Comparison of ENCODE assay signal across 16 cellular contexts in the genomic region with DNA sequence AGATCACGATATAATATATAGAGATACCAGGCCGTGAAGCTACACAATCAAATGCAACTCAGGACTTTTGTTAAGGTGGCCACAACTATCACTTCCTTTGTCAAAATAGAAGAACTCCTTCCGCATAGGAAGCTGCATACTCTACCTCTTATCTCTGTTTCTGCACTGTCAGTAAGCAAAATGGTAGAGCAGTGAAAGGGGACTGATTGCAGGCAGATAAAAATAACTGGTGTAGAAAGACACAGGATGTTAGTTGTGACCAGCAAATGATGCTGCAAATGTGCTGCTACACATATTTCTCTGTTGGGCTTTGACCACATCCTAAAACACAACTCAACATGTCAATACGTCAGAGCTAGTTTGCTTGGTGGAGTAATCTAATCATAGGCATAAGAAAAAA. TPM values are rescaled to one million over a fixed set of nuclear protein-coding genes. Genes with fewer than 3 reads are reported as not detected.
DNase-seq lines count a peak whose midpoint lies in the region; ATAC-seq and FAIRE-seq lines count a peak whose summit lies in the region.
"Had no signal": no experiment of that assay in that cellular context is flagged by ENCODE, and none has a peak within 500 bp of the region (broad histone marks: within the 10 kb centered on the region; RNA-seq: fewer than 3 reads in every experiment).

No MANE protein-coding gene starts in this region.

- H3K4me3 Mint-ChIP-seq in activated CD8-positive, alpha-beta memory T cell treated with anti-CD3 and anti-CD28 coated beads, Interleukin-2, amount 10 ng/mL, durations not matched to agents 7 days and 5 days: peak overlapping the region; percentile 44
- H3K4me3 Mint-ChIP-seq in activated CD8-positive, alpha-beta T cell treated with anti-CD3 and anti-CD28 coated beads, Interleukin-2, amount 10 ng/mL, durations not matched to agents 7 days and 5 days: peak overlapping the region; percentile 38

- H3K9me3 ChIP-seq in small intestine (ENCODE audit: control insufficient read depth, low read depth): no peaks in the 10 kb centered on the region
- H3K9me3 ChIP-seq: colonic mucosa, right atrium auricular region, tibial nerve had no signal

- H3K27me3 ChIP-seq in small intestine (ENCODE audit: control insufficient read depth in 2 of 2, insufficient read depth in 2 of 2, low read length in 2 of 2): no peaks in the 10 kb centered on the region
- H3K27me3 ChIP-seq: colonic mucosa, right atrium auricular region, tibial nerve had no signal

- peak overlapping the region in 1 of 2 donors; percentile 65 for H3K27ac ChIP-seq in small intestine (ENCODE audit: low read depth in 1 of 2, low read length in 1 of 2)
- H3K27ac ChIP-seq: colonic mucosa, right atrium auricular region, RWPE1, tibial nerve had no signal

- H3K27ac Mint-ChIP-seq in activated CD8-positive, alpha-beta memory T cell treated with anti-CD3 and anti-CD28 coated beads, Interleukin-2, amount 10 ng/mL, durations not matched to agents 7 days and 5 days: peak overlapping the region; percentile 96
- H3K27ac Mint-ChIP-seq in activated CD8-positive, alpha-beta T cell treated with anti-CD3 and anti-CD28 coated beads, Interleukin-2, amount 10 ng/mL, durations not matched to agents 7 days and 5 days: peak overlapping the region; percentile 90

- no peaks in the 10 kb centered on the region for H3K36me3 ChIP-seq in small intestine (ENCODE audit: control insufficient read depth in 2 of 2, insufficient read depth in 2 of 2, low read length in 2 of 2)
- H3K36me3 ChIP-seq: colonic mucosa, right atrium auricular region, tibial nerve had no signal

- H3K9me3 Mint-ChIP-seq in activated CD8-positive, alpha-beta memory T cell treated with anti-CD3 and anti-CD28 coated beads, Interleukin-2, amount 10 ng/mL, durations not matched to agents 7 days and 5 days (ENCODE audit: low read depth): peaks cover 7% of the 10 kb centered on the region
- H3K9me3 Mint-ChIP-seq in activated CD8-positive, alpha-beta T cell treated with anti-CD3 and anti-CD28 coated beads, Interleukin-2, amount 10 ng/mL, durations not matched to agents 7 days and 5 days (ENCODE audit: insufficient read depth): peaks cover 37% of the 10 kb centered on the region

- H3K4me3 ChIP-seq in small intestine (ENCODE audit: low read depth in 1 of 2, low read length in 2 of 2): no peak overlapping the region
- H3K4me3 ChIP-seq: colonic mucosa, right atrium auricular region, tibial nerve had no signal

- DNase-seq in activated CD8-positive, alpha-beta memory T cell treated with anti-CD3 and anti-CD28 coated beads, Interleukin-2, amount 10 ng/mL, durations not matched to agents 7 days and 5 days: peak; percentile 77
- no peak for DNase-seq in activated CD8-positive, alpha-beta memory T cell treated with anti-CD3 and anti-CD28 coated beads, Interleukin-2, amount 50 U/mL, for 48 hours
- DNase-seq in activated CD8-positive, alpha-beta T cell treated with anti-CD3 and anti-CD28 coated beads, Interleukin-2, amount 10 ng/mL, durations not matched to agents 7 days and 5 days: peak; percentile 78
- DNase-seq in small intestine: peak; percentile 70
- DNase-seq in NOMO-1 treated with DMSO at 0.1 percent for 48 hours (lab: John Stamatoyannopoulos, UW; ENCODE audit: unreplicated experiment): no peak
- no peak for DNase-seq in AG08396 (ENCODE audit: low spot score)
- DNase-seq: DMS153 had no signal

- peaks cover 29% of the 10 kb centered on the region for H3K4me1 Mint-ChIP-seq in activated CD8-positive, alpha-beta memory T cell treated with anti-CD3 and anti-CD28 coated beads, Interleukin-2, amount 10 ng/mL, durations not matched to agents 7 days and 5 days
- H3K4me1 Mint-ChIP-seq in activated CD8-positive, alpha-beta T cell treated with anti-CD3 and anti-CD28 coated beads, Interleukin-2, amount 10 ng/mL, durations not matched to agents 7 days and 5 days (ENCODE audit: low read depth): peaks cover 32% of the 10 kb centered on the region

- 65 to 91% (median 65%) methylated on average over 4 of the region's 4 CpGs for WGBS in small intestine, 3 donors

- CTCF ChIA-PET in activated CD8-positive, alpha-beta memory T cell treated with anti-CD3 and anti-CD28 coated beads, Interleukin-2, amount 10 ng/mL, durations not matched to agents 7 days and 5 days (lab: Charles Lee): interaction anchor here (1.0 to 3.1 kb wide), 6 partner anchors 12 to 142 kb away, joined by 3 to 20 read pairs (median 4); no protein-coding TSS in a partner anchor
- CTCF ChIA-PET in activated CD8-positive, alpha-beta T cell treated with anti-CD3 and anti-CD28 coated beads, Interleukin-2, amount 10 ng/mL, durations not matched to agents 7 days and 5 days (lab: Charles Lee): interaction anchor here (0.7 to 4.3 kb wide), 12 partner anchors 12 to 254 kb away, joined by 3 to 38 read pairs (median 3); partner anchors contain the start of gene TRAT1

- FAIRE-seq in small intestine (lab: Jason Lieb, UNC): no peak
- FAIRE-seq: TTC549 had no signal

- H3K4me1 ChIP-seq in small intestine (ENCODE audit: control insufficient read depth in 2 of 2, insufficient read depth in 1 of 2, low read depth in 1 of 2, low read length in 1 of 2): peaks cover 0 to 3% of the 10 kb centered on the region in 2 donors
- H3K4me1 ChIP-seq: colonic mucosa, right atrium auricular region, tibial nerve had no signal

- ATAC-seq in activated CD8-positive, alpha-beta memory T cell treated with anti-CD3 and anti-CD28 coated beads, Interleukin-2, amount 10 ng/mL, durations not matched to agents 7 days and 5 days: peak; percentile 97
- ATAC-seq in HG02884 (IDR thresholded peaks at IDR 0.05; ENCODE audit: unreplicated experiment) (peak; percentile 51), GM19452 (IDR thresholded peaks at IDR 0.05; ENCODE audit: unreplicated experiment) (no peak)
- ATAC-seq in activated CD8-positive, alpha-beta T cell treated with anti-CD3 and anti-CD28 coated beads, Interleukin-2, amount 10 ng/mL, durations not matched to agents 7 days and 5 days: peak; percentile 97

- POLR2A ChIA-PET in activated CD8-positive, alpha-beta T cell treated with anti-CD3 and anti-CD28 coated beads, Interleukin-2, amount 10 ng/mL, durations not matched to agents 7 days and 5 days (lab: Charles Lee): interaction anchor here (1.1 kb wide), 1 partner anchor 15 kb away, joined by 3 read pairs; no protein-coding TSS in a partner anchor

- no peaks in the 10 kb centered on the region for H3K27me3 Mint-ChIP-seq in activated CD8-positive, alpha-beta memory T cell treated with anti-CD3 and anti-CD28 coated beads, Interleukin-2, amount 10 ng/mL, durations not matched to agents 7 days and 5 days
- no peaks in the 10 kb centered on the region for H3K27me3 Mint-ChIP-seq in activated CD8-positive, alpha-beta T cell treated with anti-CD3 and anti-CD28 coated beads, Interleukin-2, amount 10 ng/mL, durations not matched to agents 7 days and 5 days (ENCODE audit: low read depth)

- H3K36me3 Mint-ChIP-seq in activated CD8-positive, alpha-beta memory T cell treated with anti-CD3 and anti-CD28 coated beads, Interleukin-2, amount 10 ng/mL, durations not matched to agents 7 days and 5 days: peaks cover 27% of the 10 kb centered on the region
- peaks cover 12% of the 10 kb centered on the region for H3K36me3 Mint-ChIP-seq in activated CD8-positive, alpha-beta T cell treated with anti-CD3 and anti-CD28 coated beads, Interleukin-2, amount 10 ng/mL, durations not matched to agents 7 days and 5 days (ENCODE audit: low read depth)

RNA-seq across cellular contexts. Expression of gene TRAT1, which starts 16.3 kb away (rescaled TPM):
- 10 to 100 TPM; 53.8 to 62.4 TPM for total RNA-seq in activated CD8-positive, alpha-beta memory T cell treated with anti-CD3 and anti-CD28 coated beads, Interleukin-2, amount 10 ng/mL, durations not matched to agents 7 days and 5 days
- total RNA-seq in activated CD8-positive, alpha-beta T cell treated with anti-CD3 and anti-CD28 coated beads, Interleukin-2, amount 10 ng/mL, durations not matched to agents 7 days and 5 days: 10 to 100 TPM; 54.5 to 58.4 TPM
- polyA plus RNA-seq in small intestine: under 1 TPM in 1 of 3 donors, not detected in 2; 0.48 TPM
- total RNA-seq: myocyte, NCI-H460 had no signal

RNA-seq across cellular contexts. Expression of gene RETNLB, which starts 49.1 kb away (rescaled TPM):
- not detected for total RNA-seq in activated CD8-positive, alpha-beta memory T cell treated with anti-CD3 and anti-CD28 coated beads, Interleukin-2, amount 10 ng/mL, durations not matched to agents 7 days and 5 days
- not detected for total RNA-seq in activated CD8-positive, alpha-beta T cell treated with anti-CD3 and anti-CD28 coated beads, Interleukin-2, amount 10 ng/mL, durations not matched to agents 7 days and 5 days
- 10 to 100 TPM in 1 of 3 donors, 1 to 10 TPM in 1, not detected in 1; 4.9 to 57.5 TPM for polyA plus RNA-seq in small intestine
- total RNA-seq: myocyte, NCI-H460, right atrium auricular region, tibial nerve had no signal

Comparison
In these comparisons a context has a peak if more than half of its experiments do, and no peak if none do; other contexts are left out.
1. DNase-seq: peak in activated CD8-positive, alpha-beta memory T cell treated with anti-CD3 and anti-CD28 coated beads, Interleukin-2, amount 10 ng/mL, durations not matched to agents 7 days and 5 days (single experiment), activated CD8-positive, alpha-beta T cell treated with anti-CD3 and anti-CD28 coated beads, Interleukin-2, amount 10 ng/mL, durations not matched to agents 7 days and 5 days (single experiment) and small intestine (single experiment); none in activated CD8-positive, alpha-beta memory T cell treated with anti-CD3 and anti-CD28 coated beads, Interleukin-2, amount 50 U/mL, for 48 hours (single experiment), NOMO-1 treated with DMSO at 0.1 percent for 48 hours (single experiment) and AG08396 (single experiment).